ENCODE assay signal across 9 cellular contexts in the genomic region with DNA sequence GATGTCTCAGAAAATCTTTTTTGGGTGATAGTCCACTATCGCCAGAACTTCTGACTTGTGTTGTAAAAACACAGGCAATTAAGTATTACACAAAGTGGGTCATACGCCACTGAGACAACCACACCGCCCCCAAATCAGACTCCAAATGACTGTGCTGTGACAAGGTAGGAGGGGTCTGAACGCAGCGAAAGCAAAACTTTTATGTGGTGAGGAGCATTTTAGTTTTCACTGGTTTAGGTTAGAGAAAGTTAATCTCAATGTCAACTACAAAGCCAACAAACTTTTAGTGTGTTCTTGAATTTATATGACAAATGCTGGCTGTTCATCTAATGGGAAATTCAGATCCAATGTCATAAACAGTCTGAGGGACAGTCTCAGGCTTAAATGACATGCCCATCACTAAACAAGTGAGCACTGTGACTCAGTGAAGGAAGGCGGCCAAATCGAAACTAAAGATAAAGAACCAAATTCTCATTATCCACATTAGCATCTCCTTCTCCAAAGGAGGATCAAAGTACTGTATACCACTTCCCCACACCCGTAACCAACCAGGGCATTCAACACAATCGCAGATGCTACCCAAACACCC.
DNase-seq lines count a peak whose midpoint lies in the region; ATAC-seq and TF ChIP-seq lines count a peak whose summit lies in the region.
"Had no signal": no experiment of that assay in that cellular context is flagged by ENCODE, and none has a peak within 500 bp of the region (broad histone marks: within the 10 kb centered on the region; RNA-seq: fewer than 3 reads in every experiment).

No MANE protein-coding gene starts in this region.

- ATAC-seq in CD8-positive, alpha-beta T cell, result peak; percentile 80
- ATAC-seq: left colon had no signal

- H3K9me3 ChIP-seq in CD8-positive, alpha-beta T cell (ENCODE audit: low read length), result no peaks in the 10 kb centered on the region
- H3K9me3 ChIP-seq in HEK293 (ENCODE audit: control insufficient read depth, insufficient read depth, low read depth, low read length), result no peaks in the 10 kb centered on the region
- H3K9me3 ChIP-seq in OCI-LY7 (ENCODE audit: low read length), result no peaks in the 10 kb centered on the region

- H3K4me3 Mint-ChIP-seq in CD8-positive, alpha-beta T cell, result peak overlapping the region; percentile 98
- peak overlapping the region; percentile 95 for H3K4me3 Mint-ChIP-seq in activated naive CD8-positive, alpha-beta T cell
- no peak overlapping the region for H3K4me3 Mint-ChIP-seq in Calu3 (ENCODE audit: low read depth, unreplicated experiment)

- CTCF ChIA-PET in CD8-positive, alpha-beta T cell (lab: Charles Lee), result interaction anchor here (1.0 to 1.4 kb wide), 2 partner anchors 98 to 218 kb away, joined by 3 to 4 read pairs; no protein-coding TSS in a partner anchor
- CTCF ChIA-PET in HEK293 (lab: Yijun Ruan, JAX), result interaction anchor here (1.0 to 3.2 kb wide), 2 partner anchors 111 to 141 kb away, joined by 3 to 14 read pairs; no protein-coding TSS in a partner anchor
- CTCF ChIA-PET in OCI-LY7 (lab: Charles Lee; ENCODE audit: unreplicated experiment), result no interaction called here
- CTCF ChIA-PET in Calu3 (lab: Charles Lee), result no interaction called here

- in situ Hi-C loops in ACHN (cut with HindIII; ENCODE audit: low pct_ligation_motif_present, low pct_unique_long_range_greater_than_20kb, low sequenced_read_pairs), result no loop called here

- peak overlapping the region; percentile 66 for H3K4me3 ChIP-seq in CD8-positive, alpha-beta T cell (ENCODE audit: low read depth, low read length)
- no peak overlapping the region for H3K4me3 ChIP-seq in HEK293 (ENCODE audit: low read depth, low read length)
- peak overlapping the region; percentile 39 for H3K4me3 ChIP-seq in OCI-LY7 (ENCODE audit: low read depth, low read length, poor library complexity, severe bottlenecking)

- H2AFZ ChIP-seq in OCI-LY7 (ENCODE audit: low read length), result no peak overlapping the region

- intact Hi-C loops in CD8-positive, alpha-beta T cell (cut with DNase I, micrococcal nuclease), result loop anchor here (2.0 to 10.0 kb wide), 10 partner anchors 18 to 394 kb away; partner anchors contain the start of gene BACH2 (in 1 of the 2)
- intact Hi-C loops in OCI-LY7 (cut with micrococcal nuclease; ENCODE audit: unreplicated experiment) (no loop called here), Calu3 (cut with micrococcal nuclease; ENCODE audit: unreplicated experiment) (loop anchor here (10.0 kb wide), 1 partner anchor 106 kb away; no protein-coding TSS in a partner anchor)

- no peaks in the 10 kb centered on the region for H3K27me3 Mint-ChIP-seq in CD8-positive, alpha-beta T cell (ENCODE audit: low read depth)
- H3K27me3 Mint-ChIP-seq in activated naive CD8-positive, alpha-beta T cell, result no peaks in the 10 kb centered on the region
- no peaks in the 10 kb centered on the region for H3K27me3 Mint-ChIP-seq in Calu3 (ENCODE audit: unreplicated experiment)

- H3K36me3 ChIP-seq in CD8-positive, alpha-beta T cell (ENCODE audit: insufficient read depth, low read length), result no peaks in the 10 kb centered on the region
- H3K36me3 ChIP-seq in HEK293 (ENCODE audit: control insufficient read depth in 2 of 2, insufficient read depth in 1 of 2, low read length in 2 of 2), result no peaks in the 10 kb centered on the region
- H3K36me3 ChIP-seq in OCI-LY7 (ENCODE audit: insufficient read depth, low read length), result peaks cover 64% of the 10 kb centered on the region

- peaks cover 75% of the 10 kb centered on the region for H3K4me1 ChIP-seq in CD8-positive, alpha-beta T cell (ENCODE audit: insufficient read depth, low read length)
- H3K4me1 ChIP-seq in HEK293 (ENCODE audit: control insufficient read depth, insufficient read depth, low read length) (no peaks in the 10 kb centered on the region), OCI-LY7 (ENCODE audit: insufficient read depth, low read length, poor library complexity, severe bottlenecking) (peaks cover 63% of the 10 kb centered on the region)

- peaks cover 54% of the 10 kb centered on the region; the same call in 1 of the 2 replicates for H3K79me2 ChIP-seq in OCI-LY7 (ENCODE audit: insufficient read depth, low read depth, low read length)

- DNase-seq in CD8-positive, alpha-beta T cell, result peak; percentile 40 to 88 (median 61)
- no peak for DNase-seq in OCI-LY7 (ENCODE audit: low spot score)
- DNase-seq in stimulated activated naive CD4-positive, alpha-beta T cell treated with Interleukin-2 at 50 U/mL for 16 hours (lab: John Stamatoyannopoulos, UW), result peak; percentile 80
- no peak for DNase-seq in ACHN
- DNase-seq in NCI-H510A (lab: John Stamatoyannopoulos, UW), result no peak
- DNase-seq in Calu3, result no peak

- H3K27ac Mint-ChIP-seq in CD8-positive, alpha-beta T cell, result peak overlapping the region; percentile 99
- H3K27ac Mint-ChIP-seq in activated naive CD8-positive, alpha-beta T cell, result peak overlapping the region; percentile 99
- H3K27ac Mint-ChIP-seq in Calu3 (ENCODE audit: unreplicated experiment), result no peak overlapping the region

- H3K4me2 ChIP-seq in OCI-LY7 (ENCODE audit: low read length), result peak overlapping the region; percentile 68

- no peaks in the 10 kb centered on the region for H3K27me3 ChIP-seq in CD8-positive, alpha-beta T cell (ENCODE audit: insufficient read depth, low read length)

- peaks cover 89% of the 10 kb centered on the region for H3K4me1 Mint-ChIP-seq in CD8-positive, alpha-beta T cell (ENCODE audit: low read depth)
- H3K4me1 Mint-ChIP-seq in activated naive CD8-positive, alpha-beta T cell (ENCODE audit: low read depth), result peaks cover 81% of the 10 kb centered on the region
- H3K4me1 Mint-ChIP-seq in Calu3 (ENCODE audit: low read depth, unreplicated experiment), result no peaks in the 10 kb centered on the region

- H3K9me2 ChIP-seq in OCI-LY7 (ENCODE audit: insufficient read depth, low read length), result no peaks in the 10 kb centered on the region

- H3K27ac ChIP-seq in CD8-positive, alpha-beta T cell (ENCODE audit: low read depth, low read length), result peak overlapping the region; percentile 77
- no peak overlapping the region for H3K27ac ChIP-seq in HEK293 (ENCODE audit: extremely low read depth, low read depth, low read length)
- no peak overlapping the region for H3K27ac ChIP-seq in OCI-LY7 (ENCODE audit: low read depth, low read length, poor library complexity, severe bottlenecking)

- H4K20me1 ChIP-seq in OCI-LY7 (ENCODE audit: insufficient read depth, low read length), result peaks cover 23% of the 10 kb centered on the region; the same call in 1 of the 2 replicates

- no peaks in the 10 kb centered on the region for H3K9me3 Mint-ChIP-seq in CD8-positive, alpha-beta T cell
- no peaks in the 10 kb centered on the region for H3K9me3 Mint-ChIP-seq in activated naive CD8-positive, alpha-beta T cell (ENCODE audit: low read depth)
- no peaks in the 10 kb centered on the region for H3K9me3 Mint-ChIP-seq in Calu3 (ENCODE audit: low read depth, unreplicated experiment)

- no peak for TF ChIP-seq CTCF in CD8-positive, alpha-beta T cell (IDR thresholded peaks at IDR 0.05)
- TF ChIP-seq CTCF in HEK293 (tag by site-specific recombination; IDR thresholded peaks at IDR 0.05), result no peak
- TF ChIP-seq CTCF in OCI-LY7 (conservative IDR thresholded peaks at IDR 0.05; ENCODE audit: low read length), result no peak
- TF ChIP-seq CTCF in Calu3 (IDR thresholded peaks at IDR 0.05; ENCODE audit: unreplicated experiment), result no peak

- BruUV-seq in OCI-LY7 (replicated peaks; lab: Mats Ljungman, UMichigan), result no TSS peak
- BruUV-seq in Calu3 (replicated peaks; lab: Mats Ljungman, UMichigan), result no TSS peak

- peaks cover 38% of the 10 kb centered on the region for H3K36me3 Mint-ChIP-seq in CD8-positive, alpha-beta T cell
- peaks cover 35% of the 10 kb centered on the region for H3K36me3 Mint-ChIP-seq in activated naive CD8-positive, alpha-beta T cell
- H3K36me3 Mint-ChIP-seq in Calu3 (ENCODE audit: insufficient read depth, unreplicated experiment), result no peaks in the 10 kb centered on the region

- POLR2A ChIA-PET in CD8-positive, alpha-beta T cell (lab: Charles Lee), result interaction anchor here (0.7 kb wide), 1 partner anchor 151 kb away, joined by 4 read pairs; no protein-coding TSS in a partner anchor
- POLR2A ChIA-PET in HEK293 (lab: Yijun Ruan, JAX), result no interaction called here
- POLR2A ChIA-PET in OCI-LY7 (lab: Charles Lee), result interaction anchor here (0.6 kb wide), 1 partner anchor 24 kb away, joined by 3 read pairs; no protein-coding TSS in a partner anchor

TF ChIP-seq in HEK293, 187 proteins besides CTCF, POLR2A, EP300 and RAD21:
- peak; percentile 49; the same call in 1 of the 2 replicates for TF ChIP-seq PRDM1 (tag by site-specific recombination; IDR thresholded peaks at IDR 0.05)
- TF ChIP-seq ZBTB17 (tag by site-specific recombination; IDR thresholded peaks at IDR 0.05), result no peak
- TF ChIP-seq, protein P1, sequence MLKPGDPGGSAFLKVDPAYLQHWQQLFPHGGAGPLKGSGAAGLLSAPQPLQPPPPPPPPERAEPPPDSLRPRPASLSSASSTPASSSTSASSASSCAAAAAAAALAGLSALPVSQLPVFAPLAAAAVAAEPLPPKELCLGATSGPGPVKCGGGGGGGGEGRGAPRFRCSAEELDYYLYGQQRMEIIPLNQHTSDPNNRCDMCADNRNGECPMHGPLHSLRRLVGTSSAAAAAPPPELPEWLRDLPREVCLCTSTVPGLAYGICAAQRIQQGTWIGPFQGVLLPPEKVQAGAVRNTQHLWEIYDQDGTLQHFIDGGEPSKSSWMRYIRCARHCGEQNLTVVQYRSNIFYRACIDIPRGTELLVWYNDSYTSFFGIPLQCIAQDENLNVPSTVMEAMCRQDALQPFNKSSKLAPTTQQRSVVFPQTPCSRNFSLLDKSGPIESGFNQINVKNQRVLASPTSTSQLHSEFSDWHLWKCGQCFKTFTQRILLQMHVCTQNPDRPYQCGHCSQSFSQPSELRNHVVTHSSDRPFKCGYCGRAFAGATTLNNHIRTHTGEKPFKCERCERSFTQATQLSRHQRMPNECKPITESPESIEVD (tag by site-specific recombination; IDR thresholded peaks at IDR 0.05), result no peak

Comparison
In these comparisons a context has a peak if more than half of its experiments do, and no peak if none do; other contexts are left out.
1. DNase-seq: peak in CD8-positive, alpha-beta T cell (7 of 7) and stimulated activated naive CD4-positive, alpha-beta T cell treated with Interleukin-2 at 50 U/mL for 16 hours (single experiment); none in OCI-LY7 (single experiment), ACHN (single experiment), NCI-H510A (single experiment) and Calu3 (single experiment).
2. CTCF ChIA-PET loops: an anchor here in CD8-positive, alpha-beta T cell (1.0 to 1.4 kb wide) and HEK293 (1.0 to 3.2 kb wide); none called in OCI-LY7 and Calu3.